ENCODE assay signal across 8 cellular contexts in genomic region chr3:37974121-37974927, GRCh38. TPM values are rescaled to one million over a fixed set of nuclear protein-coding genes. Genes with fewer than 3 reads are reported as not detected.
A peak's percentile ranks its signal among the peaks of the same experiment; 100 is the strongest.
DNase-seq lines count a peak whose midpoint lies in the region; ATAC-seq and TF ChIP-seq lines count a peak whose summit lies in the region.

No MANE protein-coding gene starts in this region.

- no peaks in the 10 kb centered on the region for H3K9me3 Mint-ChIP-seq in nephron progenitor cell
- H3K9me3 Mint-ChIP-seq in stimulated activated naive CD8-positive, alpha-beta T cell treated with anti-CD3 and anti-CD28 coated beads, Interleukin-15, amount 100 ng/mL, for 72 hours, result no peaks in the 10 kb centered on the region

- H3K9me3 ChIP-seq in esophagus squamous epithelium, result no peaks in the 10 kb centered on the region

- no peaks in the 10 kb centered on the region for H3K4me1 Mint-ChIP-seq in nephron progenitor cell
- peaks cover 7% of the 10 kb centered on the region for H3K4me1 Mint-ChIP-seq in stimulated activated naive CD8-positive, alpha-beta T cell treated with anti-CD3 and anti-CD28 coated beads, Interleukin-15, amount 100 ng/mL, for 72 hours

- peak; percentile 36 to 80 (median 68) for TF ChIP-seq CTCF in esophagus squamous epithelium (IDR thresholded peaks at IDR 0.05)
- TF ChIP-seq CTCF in nephron progenitor cell (IDR thresholded peaks at IDR 0.05), result peak; percentile 70

- H3K4me1 ChIP-seq in esophagus squamous epithelium, result peaks cover 0 to 6% (median 0%) of the 10 kb centered on the region in 3 donors

- TF ChIP-seq POLR2A in esophagus squamous epithelium (IDR thresholded peaks at IDR 0.05), result no peak

- peak overlapping the region; percentile 44 for H3K27ac Mint-ChIP-seq in nephron progenitor cell
- H3K27ac Mint-ChIP-seq in stimulated activated naive CD8-positive, alpha-beta T cell treated with anti-CD3 and anti-CD28 coated beads, Interleukin-15, amount 100 ng/mL, for 72 hours, result peak overlapping the region in 1 of 2 donors; percentile 63

- peaks cover 7% of the 10 kb centered on the region for H3K27me3 Mint-ChIP-seq in nephron progenitor cell (ENCODE audit: low read depth, poor library complexity)
- no peaks in the 10 kb centered on the region for H3K27me3 Mint-ChIP-seq in stimulated activated naive CD8-positive, alpha-beta T cell treated with anti-CD3 and anti-CD28 coated beads, Interleukin-15, amount 100 ng/mL, for 72 hours

- peaks cover 0 to 79% (median 0%) of the 10 kb centered on the region in 3 donors for H3K36me3 ChIP-seq in esophagus squamous epithelium

- peak; percentile 68 for DNase-seq in activated gamma-delta T cell treated with Interleukin-2 at 50 U/mL for 16 hours
- DNase-seq in activated gamma-delta T cell (lab: John Stamatoyannopoulos, UW), result no peak
- peak; percentile 3 for DNase-seq in NCI-H748 treated with DMSO at 0.1 percent for 48 hours (lab: John Stamatoyannopoulos, UW)
- DNase-seq in activated CD8-positive, alpha-beta memory T cell treated with anti-CD3 and anti-CD28 coated beads, Interleukin-2, amount 50 U/mL, for 4 hours, result peak; percentile 71
- no peak for DNase-seq in esophagus squamous epithelium (lab: John Stamatoyannopoulos, UW)
- peak; percentile 68 for DNase-seq in nephron progenitor cell
- DNase-seq in stimulated activated naive CD8-positive, alpha-beta T cell treated with anti-CD3 and anti-CD28 coated beads, Interleukin-15, amount 100 ng/mL, for 72 hours, result peak; percentile 56 to 68

- peaks cover 39% of the 10 kb centered on the region for H3K36me3 Mint-ChIP-seq in nephron progenitor cell (ENCODE audit: low read depth)

- no peak overlapping the region for H3K4me3 Mint-ChIP-seq in nephron progenitor cell
- H3K4me3 Mint-ChIP-seq in stimulated activated naive CD8-positive, alpha-beta T cell treated with anti-CD3 and anti-CD28 coated beads, Interleukin-15, amount 100 ng/mL, for 72 hours, result no peak overlapping the region

- no peak overlapping the region for H3K27ac ChIP-seq in esophagus squamous epithelium

- no peak overlapping the region for H3K4me3 ChIP-seq in esophagus squamous epithelium

- 39 to 81% methylated on average over 3 to 7 of the region's 9 CpGs for WGBS in esophagus squamous epithelium, 2 donors

- intact Hi-C loops in esophagus squamous epithelium (cut with DNase I), result no loop called here

- peak; percentile 82 for ATAC-seq in HG02763 (IDR thresholded peaks at IDR 0.05; ENCODE audit: unreplicated experiment)
- ATAC-seq in stimulated activated naive CD8-positive, alpha-beta T cell treated with anti-CD3 and anti-CD28 coated beads, Interleukin-15, amount 100 ng/mL, for 72 hours, result peak; percentile 93

- H3K27me3 ChIP-seq in esophagus squamous epithelium, result no peaks in the 10 kb centered on the region

RNA-seq across cellular contexts. Expression of gene VILL, which starts 16.3 kb away (rescaled TPM):
- 10 to 100 TPM in 1 of 4 donors, 1 to 10 TPM in 3; 5.5 to 13.0 (median 6.1) TPM for total RNA-seq in esophagus squamous epithelium

RNA-seq across cellular contexts. Expression of gene PLCD1, which starts 55.1 kb away (rescaled TPM):
- 10 to 100 TPM; 24.2 to 37.9 (median 35.0) TPM for total RNA-seq in esophagus squamous epithelium

Comparison
In these comparisons a context has a peak if more than half of its experiments do, and no peak if none do; other contexts are left out.
1. DNase-seq: peak in activated gamma-delta T cell treated with Interleukin-2 at 50 U/mL for 16 hours (single experiment), NCI-H748 treated with DMSO at 0.1 percent for 48 hours (single experiment), activated CD8-positive, alpha-beta memory T cell treated with anti-CD3 and anti-CD28 coated beads, Interleukin-2, amount 50 U/mL, for 4 hours (single experiment), nephron progenitor cell (single experiment) and stimulated activated naive CD8-positive, alpha-beta T cell treated with anti-CD3 and anti-CD28 coated beads, Interleukin-15, amount 100 ng/mL, for 72 hours (2 of 2); none in activated gamma-delta T cell (single experiment) and esophagus squamous epithelium (single experiment).